Comparison of ENCODE assay signal across 1 cellular context in the genomic region with DNA sequence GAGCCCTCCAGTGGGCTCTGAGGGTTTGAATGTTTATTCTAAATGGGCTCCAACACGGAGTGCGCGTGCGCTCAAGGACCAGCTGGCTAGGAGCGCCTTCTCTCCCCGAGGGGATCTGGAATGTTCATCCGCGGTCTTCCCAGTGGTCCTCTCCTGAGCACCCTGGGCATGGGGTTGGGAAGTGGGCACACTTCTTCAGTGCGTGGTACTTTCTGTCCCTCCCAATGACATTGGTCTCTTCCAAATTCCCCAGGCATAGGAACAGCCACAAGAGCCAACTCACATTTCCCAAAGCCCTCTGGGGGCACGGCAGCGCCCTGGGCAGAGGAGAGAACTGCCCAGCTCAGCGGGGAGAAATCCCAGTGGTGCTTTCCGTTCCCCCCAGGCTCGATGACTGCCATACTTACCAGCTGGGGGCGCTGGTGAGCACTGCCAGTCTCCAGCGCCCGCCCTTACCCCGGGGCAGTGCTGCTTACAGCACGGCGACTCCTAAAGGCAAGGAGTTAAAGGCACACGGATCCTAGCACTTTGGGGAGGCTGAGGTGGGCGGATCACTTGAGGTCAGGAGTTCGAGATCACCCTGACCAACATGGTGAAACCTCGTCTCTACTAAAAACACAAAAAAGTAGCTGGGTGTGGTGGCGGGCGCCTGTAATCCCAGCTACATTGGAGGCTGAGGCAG.
TF ChIP-seq lines count a peak whose summit lies in the region.

No MANE protein-coding gene starts in this region.

TF ChIP-seq in K562, 482 proteins besides CTCF, POLR2A, EP300 and RAD21 (continued from another document and continues in another):
- no peak for TF ChIP-seq ZNF584 (CRISPR knock-in tag; IDR thresholded peaks at IDR 0.05; ENCODE audit: low read depth)
- no peak for TF ChIP-seq ETS2 (tag; IDR thresholded peaks at IDR 0.05; ENCODE audit: borderline replicate concordance, poor library complexity, severe bottlenecking)
- no peak for TF ChIP-seq ZNF695 (CRISPR knock-in tag; IDR thresholded peaks at IDR 0.05)
- no peak for TF ChIP-seq ERF (CRISPR knock-in tag; IDR thresholded peaks at IDR 0.05)
- TF ChIP-seq HDAC2 (IDR thresholded peaks at IDR 0.05), result no peak
- no peak for TF ChIP-seq POLR3G (IDR thresholded peaks at IDR 0.05; ENCODE audit: extremely low read depth, insufficient read length, insufficient replicate concordance)
- TF ChIP-seq, protein P1, sequence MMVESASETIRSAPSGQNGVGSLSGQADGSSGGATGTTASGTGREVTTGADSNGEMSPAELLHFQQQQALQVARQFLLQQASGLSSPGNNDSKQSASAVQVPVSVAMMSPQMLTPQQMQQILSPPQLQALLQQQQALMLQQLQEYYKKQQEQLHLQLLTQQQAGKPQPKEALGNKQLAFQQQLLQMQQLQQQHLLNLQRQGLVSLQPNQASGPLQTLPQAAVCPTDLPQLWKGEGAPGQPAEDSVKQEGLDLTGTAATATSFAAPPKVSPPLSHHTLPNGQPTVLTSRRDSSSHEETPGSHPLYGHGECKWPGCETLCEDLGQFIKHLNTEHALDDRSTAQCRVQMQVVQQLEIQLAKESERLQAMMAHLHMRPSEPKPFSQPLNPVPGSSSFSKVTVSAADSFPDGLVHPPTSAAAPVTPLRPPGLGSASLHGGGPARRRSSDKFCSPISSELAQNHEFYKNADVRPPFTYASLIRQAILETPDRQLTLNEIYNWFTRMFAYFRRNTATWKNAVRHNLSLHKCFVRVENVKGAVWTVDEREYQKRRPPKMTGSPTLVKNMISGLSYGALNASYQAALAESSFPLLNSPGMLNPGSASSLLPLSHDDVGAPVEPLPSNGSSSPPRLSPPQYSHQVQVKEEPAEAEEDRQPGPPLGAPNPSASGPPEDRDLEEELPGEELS (CRISPR knock-in tag; IDR thresholded peaks at IDR 0.05; ENCODE audit: borderline replicate concordance), result no peak; the same call in 1 of the 2 replicates
- no peak for TF ChIP-seq ARID2 (IDR thresholded peaks at IDR 0.05)
- TF ChIP-seq, protein P2, sequence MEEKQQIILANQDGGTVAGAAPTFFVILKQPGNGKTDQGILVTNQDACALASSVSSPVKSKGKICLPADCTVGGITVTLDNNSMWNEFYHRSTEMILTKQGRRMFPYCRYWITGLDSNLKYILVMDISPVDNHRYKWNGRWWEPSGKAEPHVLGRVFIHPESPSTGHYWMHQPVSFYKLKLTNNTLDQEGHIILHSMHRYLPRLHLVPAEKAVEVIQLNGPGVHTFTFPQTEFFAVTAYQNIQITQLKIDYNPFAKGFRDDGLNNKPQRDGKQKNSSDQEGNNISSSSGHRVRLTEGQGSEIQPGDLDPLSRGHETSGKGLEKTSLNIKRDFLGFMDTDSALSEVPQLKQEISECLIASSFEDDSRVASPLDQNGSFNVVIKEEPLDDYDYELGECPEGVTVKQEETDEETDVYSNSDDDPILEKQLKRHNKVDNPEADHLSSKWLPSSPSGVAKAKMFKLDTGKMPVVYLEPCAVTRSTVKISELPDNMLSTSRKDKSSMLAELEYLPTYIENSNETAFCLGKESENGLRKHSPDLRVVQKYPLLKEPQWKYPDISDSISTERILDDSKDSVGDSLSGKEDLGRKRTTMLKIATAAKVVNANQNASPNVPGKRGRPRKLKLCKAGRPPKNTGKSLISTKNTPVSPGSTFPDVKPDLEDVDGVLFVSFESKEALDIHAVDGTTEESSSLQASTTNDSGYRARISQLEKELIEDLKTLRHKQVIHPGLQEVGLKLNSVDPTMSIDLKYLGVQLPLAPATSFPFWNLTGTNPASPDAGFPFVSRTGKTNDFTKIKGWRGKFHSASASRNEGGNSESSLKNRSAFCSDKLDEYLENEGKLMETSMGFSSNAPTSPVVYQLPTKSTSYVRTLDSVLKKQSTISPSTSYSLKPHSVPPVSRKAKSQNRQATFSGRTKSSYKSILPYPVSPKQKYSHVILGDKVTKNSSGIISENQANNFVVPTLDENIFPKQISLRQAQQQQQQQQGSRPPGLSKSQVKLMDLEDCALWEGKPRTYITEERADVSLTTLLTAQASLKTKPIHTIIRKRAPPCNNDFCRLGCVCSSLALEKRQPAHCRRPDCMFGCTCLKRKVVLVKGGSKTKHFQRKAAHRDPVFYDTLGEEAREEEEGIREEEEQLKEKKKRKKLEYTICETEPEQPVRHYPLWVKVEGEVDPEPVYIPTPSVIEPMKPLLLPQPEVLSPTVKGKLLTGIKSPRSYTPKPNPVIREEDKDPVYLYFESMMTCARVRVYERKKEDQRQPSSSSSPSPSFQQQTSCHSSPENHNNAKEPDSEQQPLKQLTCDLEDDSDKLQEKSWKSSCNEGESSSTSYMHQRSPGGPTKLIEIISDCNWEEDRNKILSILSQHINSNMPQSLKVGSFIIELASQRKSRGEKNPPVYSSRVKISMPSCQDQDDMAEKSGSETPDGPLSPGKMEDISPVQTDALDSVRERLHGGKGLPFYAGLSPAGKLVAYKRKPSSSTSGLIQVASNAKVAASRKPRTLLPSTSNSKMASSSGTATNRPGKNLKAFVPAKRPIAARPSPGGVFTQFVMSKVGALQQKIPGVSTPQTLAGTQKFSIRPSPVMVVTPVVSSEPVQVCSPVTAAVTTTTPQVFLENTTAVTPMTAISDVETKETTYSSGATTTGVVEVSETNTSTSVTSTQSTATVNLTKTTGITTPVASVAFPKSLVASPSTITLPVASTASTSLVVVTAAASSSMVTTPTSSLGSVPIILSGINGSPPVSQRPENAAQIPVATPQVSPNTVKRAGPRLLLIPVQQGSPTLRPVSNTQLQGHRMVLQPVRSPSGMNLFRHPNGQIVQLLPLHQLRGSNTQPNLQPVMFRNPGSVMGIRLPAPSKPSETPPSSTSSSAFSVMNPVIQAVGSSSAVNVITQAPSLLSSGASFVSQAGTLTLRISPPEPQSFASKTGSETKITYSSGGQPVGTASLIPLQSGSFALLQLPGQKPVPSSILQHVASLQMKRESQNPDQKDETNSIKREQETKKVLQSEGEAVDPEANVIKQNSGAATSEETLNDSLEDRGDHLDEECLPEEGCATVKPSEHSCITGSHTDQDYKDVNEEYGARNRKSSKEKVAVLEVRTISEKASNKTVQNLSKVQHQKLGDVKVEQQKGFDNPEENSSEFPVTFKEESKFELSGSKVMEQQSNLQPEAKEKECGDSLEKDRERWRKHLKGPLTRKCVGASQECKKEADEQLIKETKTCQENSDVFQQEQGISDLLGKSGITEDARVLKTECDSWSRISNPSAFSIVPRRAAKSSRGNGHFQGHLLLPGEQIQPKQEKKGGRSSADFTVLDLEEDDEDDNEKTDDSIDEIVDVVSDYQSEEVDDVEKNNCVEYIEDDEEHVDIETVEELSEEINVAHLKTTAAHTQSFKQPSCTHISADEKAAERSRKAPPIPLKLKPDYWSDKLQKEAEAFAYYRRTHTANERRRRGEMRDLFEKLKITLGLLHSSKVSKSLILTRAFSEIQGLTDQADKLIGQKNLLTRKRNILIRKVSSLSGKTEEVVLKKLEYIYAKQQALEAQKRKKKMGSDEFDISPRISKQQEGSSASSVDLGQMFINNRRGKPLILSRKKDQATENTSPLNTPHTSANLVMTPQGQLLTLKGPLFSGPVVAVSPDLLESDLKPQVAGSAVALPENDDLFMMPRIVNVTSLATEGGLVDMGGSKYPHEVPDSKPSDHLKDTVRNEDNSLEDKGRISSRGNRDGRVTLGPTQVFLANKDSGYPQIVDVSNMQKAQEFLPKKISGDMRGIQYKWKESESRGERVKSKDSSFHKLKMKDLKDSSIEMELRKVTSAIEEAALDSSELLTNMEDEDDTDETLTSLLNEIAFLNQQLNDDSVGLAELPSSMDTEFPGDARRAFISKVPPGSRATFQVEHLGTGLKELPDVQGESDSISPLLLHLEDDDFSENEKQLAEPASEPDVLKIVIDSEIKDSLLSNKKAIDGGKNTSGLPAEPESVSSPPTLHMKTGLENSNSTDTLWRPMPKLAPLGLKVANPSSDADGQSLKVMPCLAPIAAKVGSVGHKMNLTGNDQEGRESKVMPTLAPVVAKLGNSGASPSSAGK (IDR thresholded peaks at IDR 0.05), result no peak
- TF ChIP-seq, protein P3, sequence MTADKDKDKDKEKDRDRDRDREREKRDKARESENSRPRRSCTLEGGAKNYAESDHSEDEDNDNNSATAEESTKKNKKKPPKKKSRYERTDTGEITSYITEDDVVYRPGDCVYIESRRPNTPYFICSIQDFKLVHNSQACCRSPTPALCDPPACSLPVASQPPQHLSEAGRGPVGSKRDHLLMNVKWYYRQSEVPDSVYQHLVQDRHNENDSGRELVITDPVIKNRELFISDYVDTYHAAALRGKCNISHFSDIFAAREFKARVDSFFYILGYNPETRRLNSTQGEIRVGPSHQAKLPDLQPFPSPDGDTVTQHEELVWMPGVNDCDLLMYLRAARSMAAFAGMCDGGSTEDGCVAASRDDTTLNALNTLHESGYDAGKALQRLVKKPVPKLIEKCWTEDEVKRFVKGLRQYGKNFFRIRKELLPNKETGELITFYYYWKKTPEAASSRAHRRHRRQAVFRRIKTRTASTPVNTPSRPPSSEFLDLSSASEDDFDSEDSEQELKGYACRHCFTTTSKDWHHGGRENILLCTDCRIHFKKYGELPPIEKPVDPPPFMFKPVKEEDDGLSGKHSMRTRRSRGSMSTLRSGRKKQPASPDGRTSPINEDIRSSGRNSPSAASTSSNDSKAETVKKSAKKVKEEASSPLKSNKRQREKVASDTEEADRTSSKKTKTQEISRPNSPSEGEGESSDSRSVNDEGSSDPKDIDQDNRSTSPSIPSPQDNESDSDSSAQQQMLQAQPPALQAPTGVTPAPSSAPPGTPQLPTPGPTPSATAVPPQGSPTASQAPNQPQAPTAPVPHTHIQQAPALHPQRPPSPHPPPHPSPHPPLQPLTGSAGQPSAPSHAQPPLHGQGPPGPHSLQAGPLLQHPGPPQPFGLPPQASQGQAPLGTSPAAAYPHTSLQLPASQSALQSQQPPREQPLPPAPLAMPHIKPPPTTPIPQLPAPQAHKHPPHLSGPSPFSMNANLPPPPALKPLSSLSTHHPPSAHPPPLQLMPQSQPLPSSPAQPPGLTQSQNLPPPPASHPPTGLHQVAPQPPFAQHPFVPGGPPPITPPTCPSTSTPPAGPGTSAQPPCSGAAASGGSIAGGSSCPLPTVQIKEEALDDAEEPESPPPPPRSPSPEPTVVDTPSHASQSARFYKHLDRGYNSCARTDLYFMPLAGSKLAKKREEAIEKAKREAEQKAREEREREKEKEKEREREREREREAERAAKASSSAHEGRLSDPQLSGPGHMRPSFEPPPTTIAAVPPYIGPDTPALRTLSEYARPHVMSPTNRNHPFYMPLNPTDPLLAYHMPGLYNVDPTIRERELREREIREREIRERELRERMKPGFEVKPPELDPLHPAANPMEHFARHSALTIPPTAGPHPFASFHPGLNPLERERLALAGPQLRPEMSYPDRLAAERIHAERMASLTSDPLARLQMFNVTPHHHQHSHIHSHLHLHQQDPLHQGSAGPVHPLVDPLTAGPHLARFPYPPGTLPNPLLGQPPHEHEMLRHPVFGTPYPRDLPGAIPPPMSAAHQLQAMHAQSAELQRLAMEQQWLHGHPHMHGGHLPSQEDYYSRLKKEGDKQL (CRISPR knock-in tag; IDR thresholded peaks at IDR 0.05; ENCODE audit: borderline replicate concordance), result no peak
- TF ChIP-seq KAT8 (IDR thresholded peaks at IDR 0.05; ENCODE audit: low read depth), result no peak
- 0 out of 4 replicates have a peak, but pooled peaks of 1 of the 2 experiments have one; percentile 31 for TF ChIP-seq SIN3A (IDR thresholded peaks at IDR 0.05; ENCODE audit: borderline replicate concordance in 2 of 2, control insufficient read depth in 1 of 2, low read depth in 2 of 2, low read length in 2 of 2)
- TF ChIP-seq CBX3 (IDR thresholded peaks at IDR 0.05; ENCODE audit: borderline replicate concordance in 1 of 2, low read length in 2 of 2), result peak in 1 of 2 experiments; percentile 74; a peak in 1 of 3 replicates
- no peak for TF ChIP-seq NFXL1 (CRISPR knock-in tag; IDR thresholded peaks at IDR 0.05)
- no peak for TF ChIP-seq ZFP1 (CRISPR knock-in tag; IDR thresholded peaks at IDR 0.05)
- TF ChIP-seq TCFL5 (CRISPR knock-in tag; conservative IDR thresholded peaks at IDR 0.05), result no peak
- no peak for TF ChIP-seq ZNF224 (CRISPR knock-in tag; IDR thresholded peaks at IDR 0.05)
- TF ChIP-seq EWSR1 (IDR thresholded peaks at IDR 0.05; ENCODE audit: borderline replicate concordance, low read depth, partially characterized antibody), result no peak
- no peak for TF ChIP-seq MAFF (IDR thresholded peaks at IDR 0.05; ENCODE audit: low read length)
- TF ChIP-seq, protein P4, sequence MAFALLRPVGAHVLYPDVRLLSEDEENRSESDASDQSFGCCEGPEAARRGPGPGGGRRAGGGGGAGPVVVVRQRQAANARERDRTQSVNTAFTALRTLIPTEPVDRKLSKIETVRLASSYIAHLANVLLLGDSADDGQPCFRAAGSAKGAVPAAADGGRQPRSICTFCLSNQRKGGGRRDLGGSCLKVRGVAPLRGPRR (CRISPR knock-in tag; IDR thresholded peaks at IDR 0.05), result no peak
- TF ChIP-seq KAT2B (IDR thresholded peaks at IDR 0.05; ENCODE audit: low read depth, low read length), result no peak
- TF ChIP-seq KDM1A (IDR thresholded peaks at IDR 0.05), result peak in 1 of 2 experiments; percentile 66; a peak in 2 of 4 replicates
- TF ChIP-seq, protein P5, sequence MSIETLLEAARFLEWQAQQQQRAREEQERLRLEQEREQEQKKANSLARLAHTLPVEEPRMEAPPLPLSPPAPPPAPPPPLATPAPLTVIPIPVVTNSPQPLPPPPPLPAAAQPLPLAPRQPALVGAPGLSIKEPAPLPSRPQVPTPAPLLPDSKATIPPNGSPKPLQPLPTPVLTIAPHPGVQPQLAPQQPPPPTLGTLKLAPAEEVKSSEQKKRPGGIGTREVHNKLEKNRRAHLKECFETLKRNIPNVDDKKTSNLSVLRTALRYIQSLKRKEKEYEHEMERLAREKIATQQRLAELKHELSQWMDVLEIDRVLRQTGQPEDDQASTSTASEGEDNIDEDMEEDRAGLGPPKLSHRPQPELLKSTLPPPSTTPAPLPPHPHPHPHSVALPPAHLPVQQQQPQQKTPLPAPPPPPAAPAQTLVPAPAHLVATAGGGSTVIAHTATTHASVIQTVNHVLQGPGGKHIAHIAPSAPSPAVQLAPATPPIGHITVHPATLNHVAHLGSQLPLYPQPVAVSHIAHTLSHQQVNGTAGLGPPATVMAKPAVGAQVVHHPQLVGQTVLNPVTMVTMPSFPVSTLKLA (conservative IDR thresholded peaks at IDR 0.05), result peak; percentile 33 to 51; a peak in 1 of 4 replicates
- TF ChIP-seq FOS (IDR thresholded peaks at IDR 0.05; ENCODE audit: extremely low read depth, insufficient read length), result no peak
- TF ChIP-seq CHD2 (IDR thresholded peaks at IDR 0.05; ENCODE audit: low read depth, low read length), result no peak
- no peak for TF ChIP-seq SMARCE1 (IDR thresholded peaks at IDR 0.05)
- TF ChIP-seq ZNF707 (CRISPR knock-in tag; conservative IDR thresholded peaks at IDR 0.05), result no peak
- TF ChIP-seq, protein P6, sequence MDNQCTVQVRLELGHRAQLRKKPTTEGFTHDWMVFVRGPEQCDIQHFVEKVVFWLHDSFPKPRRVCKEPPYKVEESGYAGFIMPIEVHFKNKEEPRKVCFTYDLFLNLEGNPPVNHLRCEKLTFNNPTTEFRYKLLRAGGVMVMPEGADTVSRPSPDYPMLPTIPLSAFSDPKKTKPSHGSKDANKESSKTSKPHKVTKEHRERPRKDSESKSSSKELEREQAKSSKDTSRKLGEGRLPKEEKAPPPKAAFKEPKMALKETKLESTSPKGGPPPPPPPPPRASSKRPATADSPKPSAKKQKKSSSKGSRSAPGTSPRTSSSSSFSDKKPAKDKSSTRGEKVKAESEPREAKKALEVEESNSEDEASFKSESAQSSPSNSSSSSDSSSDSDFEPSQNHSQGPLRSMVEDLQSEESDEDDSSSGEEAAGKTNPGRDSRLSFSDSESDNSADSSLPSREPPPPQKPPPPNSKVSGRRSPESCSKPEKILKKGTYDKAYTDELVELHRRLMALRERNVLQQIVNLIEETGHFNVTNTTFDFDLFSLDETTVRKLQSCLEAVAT (IDR thresholded peaks at IDR 0.05), result peak in 1 of 2 experiments; percentile 57; a peak in 1 of 4 replicates
- TF ChIP-seq ZSCAN29 (IDR thresholded peaks at IDR 0.05), result no peak
- TF ChIP-seq FOXK2 (conservative IDR thresholded peaks at IDR 0.05 in 1 of 2, IDR thresholded peaks at IDR 0.05 in 1 of 2; ENCODE audit: low read depth in 2 of 2), result peak in 1 of 2 experiments; percentile 16; a peak in 1 of 4 replicates
- TF ChIP-seq NRF1 (conservative IDR thresholded peaks at IDR 0.05 in 1 of 2, IDR thresholded peaks at IDR 0.05 in 1 of 2), result peak; percentile 69 to 80
- peak; percentile 83; the same call in 1 of the 2 replicates for TF ChIP-seq MTA3 (IDR thresholded peaks at IDR 0.05; ENCODE audit: borderline replicate concordance)
- no peak for TF ChIP-seq ZNF589 (CRISPR knock-in tag; IDR thresholded peaks at IDR 0.05; ENCODE audit: low read depth)
